In genomic region chr11:66409226-66409625, GRCh38 we compare ENCODE assay signal across 10 cellular contexts. TPM values are rescaled to one million over a fixed set of nuclear protein-coding genes. Genes with fewer than 3 reads are reported as not detected.
DNase-seq lines count a peak whose midpoint lies in the region; ATAC-seq and TF ChIP-seq lines count a peak whose summit lies in the region.
"Had no signal": no experiment of that assay in that cellular context is flagged by ENCODE, and none has a peak within 500 bp of the region (broad histone marks: within the 10 kb centered on the region; RNA-seq: fewer than 3 reads in every experiment).

No MANE protein-coding gene starts in this region.

- H3K9ac ChIP-seq in GM23248 (0 out of 2 replicates have a peak overlapping the region, but pooled peaks have one; percentile 8), iPS-18a (ENCODE audit: low read length) (peak overlapping the region; percentile 48)

- no peaks in the 10 kb centered on the region for H3K9me2 ChIP-seq in GM23248 (ENCODE audit: insufficient read depth)

- in situ Hi-C loops in GM23248 (cut with MboI), result no loop called here

- no peaks in the 10 kb centered on the region for H3K36me3 ChIP-seq in GM23248 (ENCODE audit: low read depth)
- H3K36me3 ChIP-seq in Peyer's patch, result no peaks in the 10 kb centered on the region
- H3K36me3 ChIP-seq in iPS-18a (ENCODE audit: control insufficient read depth, low read depth, low read length), result no peaks in the 10 kb centered on the region
- no peaks in the 10 kb centered on the region for H3K36me3 ChIP-seq in stomach
- H3K36me3 ChIP-seq: SJCRH30 had no signal

- TF ChIP-seq CTCF in Peyer's patch (IDR thresholded peaks at IDR 0.05), result no peak
- no peak for TF ChIP-seq CTCF in stomach (IDR thresholded peaks at IDR 0.05)

- no peaks in the 10 kb centered on the region for H3F3A ChIP-seq in GM23248 (ENCODE audit: insufficient read depth)

- intact Hi-C loops in stomach (cut with DNase I; ENCODE audit: low total_unique reads), result loop anchor here (10.0 kb wide), 1 partner anchor 276 kb away; no protein-coding TSS in a partner anchor

- H3K4me2 ChIP-seq in GM23248 (ENCODE audit: unreplicated experiment), result peak overlapping the region; percentile 82

- H3K27ac ChIP-seq in GM23248 (no peak overlapping the region), Peyer's patch (peak overlapping the region in 3 of 4 donors; percentile 10 to 79 (median 40)), iPS-18a (ENCODE audit: low read length) (no peak overlapping the region), stomach (peak overlapping the region in 4 of 5 donors; percentile 63 to 83 (median 76))
- H3K27ac ChIP-seq: SJCRH30 had no signal

- H2AFZ ChIP-seq in GM23248, result no peak overlapping the region

- TF ChIP-seq POLR2A in Peyer's patch (IDR thresholded peaks at IDR 0.05) (no peak), stomach (IDR thresholded peaks at IDR 0.05) (no peak)

- ATAC-seq in GM21367 (IDR thresholded peaks at IDR 0.05; ENCODE audit: unreplicated experiment) (no peak), GM18870 (IDR thresholded peaks at IDR 0.05; ENCODE audit: unreplicated experiment) (no peak)

- H3K4me1 ChIP-seq in GM23248 (ENCODE audit: insufficient read depth), result no peaks in the 10 kb centered on the region
- peaks cover 0 to 11% (median 3%) of the 10 kb centered on the region in 4 donors for H3K4me1 ChIP-seq in Peyer's patch
- H3K4me1 ChIP-seq in iPS-18a (ENCODE audit: control insufficient read depth, low read depth, low read length), result peaks cover 17% of the 10 kb centered on the region
- H3K4me1 ChIP-seq in stomach, result peaks cover 0 to 44% (median 24%) of the 10 kb centered on the region in 4 donors
- H3K4me1 ChIP-seq: SJCRH30 had no signal

- H3K27me3 ChIP-seq in GM23248 (replicated peaks; ENCODE audit: insufficient read depth), result peaks cover 33% of the 10 kb centered on the region
- no peaks in the 10 kb centered on the region for H3K27me3 ChIP-seq in Peyer's patch
- no peaks in the 10 kb centered on the region for H3K27me3 ChIP-seq in iPS-18a (ENCODE audit: control insufficient read depth, insufficient read depth, low read length)
- H3K27me3 ChIP-seq in stomach, result peaks cover 0 to 52% (median 37%) of the 10 kb centered on the region in 3 donors

- no peaks in the 10 kb centered on the region for H3K79me2 ChIP-seq in GM23248 (ENCODE audit: insufficient read depth)

- TF ChIP-seq EP300 in stomach (IDR thresholded peaks at IDR 0.05), result no peak

- H3K4me3 ChIP-seq in GM23248, result peak overlapping the region; percentile 72
- peak overlapping the region in 3 of 4 donors; percentile 6 to 47 (median 45) for H3K4me3 ChIP-seq in Peyer's patch
- H3K4me3 ChIP-seq in iPS-18a (ENCODE audit: low read length), result peak overlapping the region; percentile 60
- H3K4me3 ChIP-seq in stomach, result peak overlapping the region; percentile 32 to 45 (median 38)

- DNase-seq in GM23248 (no peak), Peyer's patch (no peak), stomach (no peak)
- no peak for DNase-seq in activated naive CD4-positive, alpha-beta T cell treated with Interleukin-2 at 50 U/mL for 16 hours
- no peak for DNase-seq in activated effector memory CD4-positive, alpha-beta T cell treated with anti-CD3 and anti-CD28 coated beads, Interleukin-2, amount 50 U/mL, for 16 hours

- no peaks in the 10 kb centered on the region for H4K20me1 ChIP-seq in GM23248 (ENCODE audit: insufficient read depth)

- WGBS in GM23248 (ENCODE audit: low coverage in 1 of 2, low lambda C conversion rate in 2 of 2, missing lambda C conversion rate in 2 of 2), 2 experiments, result 30 to 38% methylated on average over 7 to 10 of the region's 15 CpGs
- WGBS in stomach, 5 donors, result 18 to 44% (median 22%) methylated on average over 5 to 15 of the region's 15 CpGs

- H3K9me3 ChIP-seq in GM23248 (ENCODE audit: low read depth), result no peaks in the 10 kb centered on the region
- H3K9me3 ChIP-seq in Peyer's patch, result no peaks in the 10 kb centered on the region
- no peaks in the 10 kb centered on the region for H3K9me3 ChIP-seq in iPS-18a (ENCODE audit: control insufficient read depth, low read depth, low read length)
- no peaks in the 10 kb centered on the region for H3K9me3 ChIP-seq in stomach
- H3K9me3 ChIP-seq: SJCRH30 had no signal

RNA-seq across cellular contexts. Expression of gene NPAS4, which starts 11.6 kb away (rescaled TPM):
- not detected in 2 replicates for total RNA-seq in GM23248 (2014; rRNA removed; shearing (Covaris generic))
- not detected in 2 replicates for polyA plus RNA-seq in GM23248 (2016; fragmentation: Nextera tagmentation; extraction: Ambion mirVana)
- total RNA-seq in Peyer's patch, result not detected
- total RNA-seq in stomach, result 1 to 10 TPM in 1 of 5 donors, under 1 TPM in 1, not detected in 3; 0.89 to 1.7 TPM
- polyA plus RNA-seq in stomach, result under 1 TPM in 2 of 3 donors, not detected in 1; 0.25 to 0.50 TPM
- total RNA-seq: fibroblast of villous mesenchyme, SJCRH30 had no signal

RNA-seq across cellular contexts. Expression of gene MRPL11, which starts 29.4 kb away (rescaled TPM):
- total RNA-seq in GM23248 (2014; rRNA removed; shearing (Covaris generic)), result 36.7 and 53.5 TPM in 2 replicates
- polyA plus RNA-seq in GM23248 (2016; fragmentation: Nextera tagmentation; extraction: Ambion mirVana), result 75.7 and 76.6 TPM in 2 replicates
- total RNA-seq in Peyer's patch, result 10 to 100 TPM; 24.7 to 34.9 (median 28.9) TPM
- total RNA-seq in stomach, result 10 to 100 TPM; 18.8 to 50.9 (median 29.7) TPM
- 10 to 100 TPM; 51.8 to 66.8 (median 53.4) TPM for polyA plus RNA-seq in stomach

RNA-seq across cellular contexts. Expression of gene SLC29A2, which starts 37.7 kb away (rescaled TPM):
- total RNA-seq in GM23248 (2014; rRNA removed; shearing (Covaris generic)), result not detected in 2 replicates
- polyA plus RNA-seq in GM23248 (2016; fragmentation: Nextera tagmentation; extraction: Ambion mirVana) (not detected in 2 replicates), stomach (10 to 100 TPM in 1 of 3 donors, 1 to 10 TPM in 2; 2.0 to 10.1 (median 5.8) TPM)
- total RNA-seq in Peyer's patch (10 to 100 TPM in 3 of 4 donors, 1 to 10 TPM in 1; 7.4 to 21.6 (median 17.1) TPM), stomach (10 to 100 TPM in 1 of 5 donors, 1 to 10 TPM in 4; 3.9 to 14.3 (median 7.0) TPM)

RNA-seq across cellular contexts. Expression of gene PELI3, which starts 57.5 kb away (rescaled TPM):
- 8.1 and 10.5 TPM in 2 replicates for total RNA-seq in GM23248 (2014; rRNA removed; shearing (Covaris generic))
- polyA plus RNA-seq in GM23248 (2016; fragmentation: Nextera tagmentation; extraction: Ambion mirVana) (5.3 and 5.8 TPM in 2 replicates), stomach (1 to 10 TPM; 7.3 to 9.8 (median 9.3) TPM)
- total RNA-seq in Peyer's patch (10 to 100 TPM in 2 of 4 donors, 1 to 10 TPM in 2; 5.6 to 11.6 (median 10.0) TPM), stomach (10 to 100 TPM in 1 of 5 donors, 1 to 10 TPM in 3, under 1 TPM in 1; 0.58 to 11.2 (median 6.4) TPM)

Comparison
In these comparisons a context has a peak if more than half of its experiments do, and no peak if none do; other contexts are left out.
1. H3K27ac ChIP-seq: peak in Peyer's patch (3 of 4) and stomach (4 of 5); none in GM23248 (single experiment) and iPS-18a (single experiment).
2. Peak in every context shown above with its lines, with median percentiles within 50 percentile points of each other: H3K4me3 ChIP-seq.